In genomic region chrX:1205681-1206611, GRCh38 we compare ENCODE assay signal across 8 cellular contexts. TPM values are rescaled to one million over a fixed set of nuclear protein-coding genes. Genes with fewer than 3 reads are reported as not detected.
DNase-seq lines count a peak whose midpoint lies in the region; ATAC-seq, FAIRE-seq and TF ChIP-seq lines count a peak whose summit lies in the region.

No MANE protein-coding gene starts in this region.

- peak overlapping the region; percentile 33 for H2AFZ ChIP-seq in PC-9
- H2AFZ ChIP-seq in mammary epithelial cell (ENCODE audit: low read depth, low read length): peak overlapping the region; percentile 54

- peak; percentile 86 for FAIRE-seq in GM12891 (lab: Jason Lieb, UNC)
- FAIRE-seq in small intestine (lab: Jason Lieb, UNC): no peak

- H3K36me3 ChIP-seq in PC-9 (ENCODE audit: low read depth): no peaks in the 10 kb centered on the region
- no peaks in the 10 kb centered on the region for H3K36me3 ChIP-seq in mammary epithelial cell (ENCODE audit: insufficient read depth, low read length)
- no peaks in the 10 kb centered on the region for H3K36me3 ChIP-seq in small intestine (ENCODE audit: control insufficient read depth in 2 of 2, insufficient read depth in 2 of 2, low read length in 2 of 2)

- H3K9me3 ChIP-seq in PC-9 (ENCODE audit: insufficient read depth, low read depth) (no peaks in the 10 kb centered on the region), mammary epithelial cell (replicated peaks; ENCODE audit: insufficient read depth, low read length) (peaks cover 4% of the 10 kb centered on the region), small intestine (ENCODE audit: control insufficient read depth, low read depth) (no peaks in the 10 kb centered on the region)

- intact Hi-C loops in PC-9 (cut with micrococcal nuclease; ENCODE audit: unreplicated experiment): loop anchor here (2.0 to 5.0 kb wide), 2 partner anchors 43 to 246 kb away; partner anchors contain the start of gene ASMTL
- intact Hi-C loops in mammary epithelial cell (cut with micrococcal nuclease): no loop called here

- no peak overlapping the region for H3K9ac ChIP-seq in mammary epithelial cell (ENCODE audit: insufficient read depth, low read length)

- H4K20me1 ChIP-seq in PC-9 (ENCODE audit: insufficient read depth) (no peaks in the 10 kb centered on the region), mammary epithelial cell (ENCODE audit: insufficient read depth, low read length) (no peaks in the 10 kb centered on the region)

- no peaks in the 10 kb centered on the region for H3K79me2 ChIP-seq in PC-9 (ENCODE audit: low read depth)
- H3K79me2 ChIP-seq in mammary epithelial cell (ENCODE audit: insufficient read depth, low read length): no peaks in the 10 kb centered on the region

- DNase-seq in GM12891 (ENCODE audit: insufficient read length, low spot score): no peak
- peak; percentile 47 to 93 for DNase-seq in PC-9
- peak; percentile 68 for DNase-seq in mammary epithelial cell
- peak; percentile 66 for DNase-seq in iPS-NIHi11 (ENCODE audit: low spot score)
- DNase-seq in small intestine: peak; percentile 73
- DNase-seq in GOT3 (lab: John Stamatoyannopoulos, UW): no peak

- CTCF ChIA-PET in PC-9 (lab: Charles Lee) (no interaction called here), mammary epithelial cell (lab: Charles Lee; ENCODE audit: low non-redundant PET) (no interaction called here)

- H3K4me3 ChIP-seq in PC-9: peak overlapping the region; percentile 42; the same call in 1 of the 2 replicates
- no peak overlapping the region for H3K4me3 ChIP-seq in mammary epithelial cell (replicated peaks in 1 of 3; ENCODE audit: insufficient read depth in 1 of 3, low read depth in 2 of 3, low read length in 3 of 3)
- H3K4me3 ChIP-seq in small intestine (ENCODE audit: low read depth in 1 of 2, low read length in 2 of 2): no peak overlapping the region

- H3F3A ChIP-seq in PC-9 (ENCODE audit: insufficient read depth, low read depth): peaks cover 25% of the 10 kb centered on the region

- peak overlapping the region; percentile 69 for H3K4me2 ChIP-seq in PC-9
- H3K4me2 ChIP-seq in mammary epithelial cell (ENCODE audit: insufficient read depth, low read depth, low read length): no peak overlapping the region

- ATAC-seq in HG02610 (IDR thresholded peaks at IDR 0.05; ENCODE audit: unreplicated experiment) (no peak), GM18907 (IDR thresholded peaks at IDR 0.05; ENCODE audit: unreplicated experiment) (no peak)

- TF ChIP-seq CTCF in PC-9 (conservative IDR thresholded peaks at IDR 0.05) (no peak), mammary epithelial cell (conservative IDR thresholded peaks at IDR 0.05 in 1 of 2, IDR thresholded peaks at IDR 0.05 in 1 of 2; ENCODE audit: extremely low read depth in 1 of 2, insufficient read depth in 1 of 2, low read depth in 1 of 2, low read length in 2 of 2) (no peak)

- in situ Hi-C loops in mammary epithelial cell (cut with MboI; ENCODE audit: low sequenced_read_pairs in 2 of 2): no loop called here

- H3K4me1 ChIP-seq in PC-9 (replicated peaks; ENCODE audit: insufficient read depth) (peaks cover 29% of the 10 kb centered on the region), mammary epithelial cell (ENCODE audit: insufficient read depth, low read length) (peaks cover 3% of the 10 kb centered on the region), small intestine (ENCODE audit: control insufficient read depth in 2 of 2, insufficient read depth in 1 of 2, low read depth in 1 of 2, low read length in 1 of 2) (no peaks in the 10 kb centered on the region)

- 5% methylated on average over 33 of the region's 33 CpGs for WGBS in mammary epithelial cell (ENCODE audit: low coverage, missing lambda C conversion rate)
- 1 to 3% (median 1%) methylated on average over 33 of the region's 33 CpGs for WGBS in small intestine, 3 donors

- POLR2A ChIA-PET in PC-9 (lab: Charles Lee; ENCODE audit: unreplicated experiment): no interaction called here

- H3K9me2 ChIP-seq in PC-9 (ENCODE audit: insufficient read depth): no peaks in the 10 kb centered on the region

- BruUV-seq in PC-9 (replicated peaks; lab: Mats Ljungman, UMichigan): no TSS peak
- no TSS peak for BruUV-seq in mammary epithelial cell (replicated peaks; lab: Mats Ljungman, UMichigan)

- TF ChIP-seq POLR2A in GM12891 (IDR thresholded peaks at IDR 0.05; ENCODE audit: low read depth, low read length): no peak

- no peaks in the 10 kb centered on the region for H3K27me3 ChIP-seq in PC-9 (ENCODE audit: insufficient read depth, low read depth)
- no peaks in the 10 kb centered on the region for H3K27me3 ChIP-seq in mammary epithelial cell (ENCODE audit: insufficient read depth, low read length)
- no peaks in the 10 kb centered on the region for H3K27me3 ChIP-seq in small intestine (ENCODE audit: control insufficient read depth in 2 of 2, insufficient read depth in 2 of 2, low read length in 2 of 2)

- H3K27ac ChIP-seq in PC-9 (peak overlapping the region; percentile 35; the same call in 1 of the 2 replicates), mammary epithelial cell (ENCODE audit: insufficient read depth, low read depth, low read length) (no peak overlapping the region), small intestine (ENCODE audit: low read depth in 1 of 2, low read length in 1 of 2) (no peak overlapping the region)

- dilution Hi-C loops in mammary epithelial cell (cut with HindIII; ENCODE audit: low sequenced_read_pairs): no loop called here

TF ChIP-seq in GM12891, 5 proteins besides CTCF, POLR2A, EP300 and RAD21:
- TF ChIP-seq TAF1 (IDR thresholded peaks at IDR 0.05; ENCODE audit: low read depth, low read length) (no peak), PAX5 (IDR thresholded peaks at IDR 0.05; ENCODE audit: insufficient read depth, low read length, severe bottlenecking) (no peak), POLR2AphosphoS5 (IDR thresholded peaks at IDR 0.05; ENCODE audit: low read depth, low read length) (no peak), SPI1 (IDR thresholded peaks at IDR 0.05; ENCODE audit: low read depth, low read length) (no peak), POU2F2 (IDR thresholded peaks at IDR 0.05; ENCODE audit: low read depth, low read length) (no peak)

RNA-seq across cellular contexts. Expression of gene CRLF2, which starts 6.5 kb away (rescaled TPM):
- 0.36 TPM for polyA plus RNA-seq in GM12891 (2012; ENCODE audit: low read depth, missing spikeins)
- total RNA-seq in PC-9 (2021) (0.76 and 0.78 TPM in 2 replicates), mammary epithelial cell (not detected)
- polyA plus RNA-seq in mammary epithelial cell (not detected), small intestine (under 1 TPM in 1 of 3 donors, not detected in 2; 0.33 TPM)
- not detected for polyA minus RNA-seq in mammary epithelial cell

Comparison
In these comparisons a context has a peak if more than half of its experiments do, and no peak if none do; other contexts are left out.
1. DNase-seq: peak in PC-9 (2 of 2), mammary epithelial cell (single experiment), iPS-NIHi11 (single experiment) and small intestine (single experiment); none in GM12891 (single experiment) and GOT3 (single experiment).